ENCODE assay signal across 29 cellular contexts in the genomic region with DNA sequence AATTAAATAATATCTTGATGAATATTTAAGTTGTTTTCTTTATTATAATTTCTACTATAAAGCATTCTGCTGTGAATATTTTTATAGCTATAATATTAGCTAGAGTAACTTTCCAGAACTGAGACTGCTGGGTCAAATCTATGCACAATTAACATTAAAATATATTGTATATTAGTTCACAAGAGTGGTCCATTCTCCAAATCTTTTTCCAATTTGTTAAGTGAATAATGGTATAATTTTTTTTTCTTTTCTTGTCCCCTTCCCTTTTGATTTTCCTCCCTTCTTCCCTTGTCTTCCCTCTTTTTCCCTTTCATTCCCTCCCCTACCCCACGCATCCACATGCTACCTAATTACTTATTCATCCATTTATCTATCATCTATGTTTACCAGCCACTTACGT.
"Had no signal": no experiment of that assay in that cellular context is flagged by ENCODE, and none has a peak within 500 bp of the region (broad histone marks: within the 10 kb centered on the region; RNA-seq: fewer than 3 reads in every experiment).

No MANE protein-coding gene starts in this region.

- H3K4me3 ChIP-seq: stomach, suprapubic skin, testis, thoracic aorta, thyroid gland, tibial artery, tibial nerve, transverse colon, upper lobe of left lung, upper lobe of right lung, uterus, vagina had no signal

- H3K4me3 Mint-ChIP-seq: stimulated activated effector memory CD8-positive, alpha-beta T cell treated with anti-CD3 and anti-CD28 coated beads, Interleukin-12 subunit alpha, Interleukin-12 subunit beta, amount 100 ng/mL, for 72 hours; stimulated activated memory B cell treated with anti-CD40 and anti-IgM and Interleukin-4, amounts not matched to agents 10 μg/mL and 1 μg/mL and 100 μg/mL, for 72 hours; stimulated activated naive B cell treated with anti-CD40 and anti-IgM and Interleukin-4, amounts not matched to agents 10 μg/mL and 1 μg/mL and 100 μg/mL, for 72 hours; stimulated activated naive CD8-positive, alpha-beta T cell treated with anti-CD3 and anti-CD28 coated beads, Interleukin-15, amount 100 ng/mL, for 72 hours; stimulated activated naive CD8-positive, alpha-beta T cell treated with anti-CD3 and anti-CD28 coated beads, Interleukin-15, Interleukin-2, amounts not matched to agents 100 ng/mL and 50 ng/mL, for 24 hours; type B pancreatic cell had no signal

- ATAC-seq: stimulated activated effector memory CD8-positive, alpha-beta T cell treated with anti-CD3 and anti-CD28 coated beads, Interleukin-12 subunit alpha, Interleukin-12 subunit beta, amount 100 ng/mL, for 72 hours; stimulated activated memory B cell treated with anti-CD40 and anti-IgM and Interleukin-4, amounts not matched to agents 10 μg/mL and 1 μg/mL and 100 μg/mL, for 72 hours; stimulated activated naive B cell treated with anti-CD40 and anti-IgM and Interleukin-4, amounts not matched to agents 10 μg/mL and 1 μg/mL and 100 μg/mL, for 72 hours; stimulated activated naive CD8-positive, alpha-beta T cell treated with anti-CD3 and anti-CD28 coated beads, Interleukin-15, amount 100 ng/mL, for 72 hours; stimulated activated naive CD8-positive, alpha-beta T cell treated with anti-CD3 and anti-CD28 coated beads, Interleukin-15, Interleukin-2, amounts not matched to agents 100 U/mL and 50 U/mL, for 24 hours; upper lobe of right lung had no signal

- H3K4me1 Mint-ChIP-seq: stimulated activated effector memory CD8-positive, alpha-beta T cell treated with anti-CD3 and anti-CD28 coated beads, Interleukin-12 subunit alpha, Interleukin-12 subunit beta, amount 100 ng/mL, for 72 hours; stimulated activated memory B cell treated with anti-CD40 and anti-IgM and Interleukin-4, amounts not matched to agents 10 μg/mL and 1 μg/mL and 100 μg/mL, for 72 hours; stimulated activated naive B cell treated with anti-CD40 and anti-IgM and Interleukin-4, amounts not matched to agents 10 μg/mL and 1 μg/mL and 100 μg/mL, for 72 hours; stimulated activated naive CD8-positive, alpha-beta T cell treated with anti-CD3 and anti-CD28 coated beads, Interleukin-15, amount 100 ng/mL, for 72 hours had no signal

- H3K36me3 Mint-ChIP-seq: stimulated activated effector memory CD8-positive, alpha-beta T cell treated with anti-CD3 and anti-CD28 coated beads, Interleukin-12 subunit alpha, Interleukin-12 subunit beta, amount 100 ng/mL, for 72 hours; stimulated activated memory B cell treated with anti-CD40 and anti-IgM and Interleukin-4, amounts not matched to agents 10 μg/mL and 1 μg/mL and 100 μg/mL, for 72 hours; stimulated activated naive B cell treated with anti-CD40 and anti-IgM and Interleukin-4, amounts not matched to agents 10 μg/mL and 1 μg/mL and 100 μg/mL, for 72 hours; type B pancreatic cell had no signal

- H3K27ac Mint-ChIP-seq: stimulated activated effector memory CD8-positive, alpha-beta T cell treated with anti-CD3 and anti-CD28 coated beads, Interleukin-12 subunit alpha, Interleukin-12 subunit beta, amount 100 ng/mL, for 72 hours; stimulated activated memory B cell treated with anti-CD40 and anti-IgM and Interleukin-4, amounts not matched to agents 10 μg/mL and 1 μg/mL and 100 μg/mL, for 72 hours; stimulated activated naive B cell treated with anti-CD40 and anti-IgM and Interleukin-4, amounts not matched to agents 10 μg/mL and 1 μg/mL and 100 μg/mL, for 72 hours; stimulated activated naive CD8-positive, alpha-beta T cell treated with anti-CD3 and anti-CD28 coated beads, Interleukin-15, amount 100 ng/mL, for 72 hours; stimulated activated naive CD8-positive, alpha-beta T cell treated with anti-CD3 and anti-CD28 coated beads, Interleukin-15, Interleukin-2, amounts not matched to agents 100 ng/mL and 50 ng/mL, for 24 hours; type B pancreatic cell had no signal

- H3K36me3 ChIP-seq: stomach, suprapubic skin, thoracic aorta, thyroid gland, tibial artery, tibial nerve, transverse colon, upper lobe of left lung, upper lobe of right lung, uterus, vagina had no signal

- H3K9me3 ChIP-seq: stomach, suprapubic skin, testis, thoracic aorta, thyroid gland, tibial artery, tibial nerve, transverse colon, upper lobe of left lung, upper lobe of right lung, uterus, vagina had no signal

- H3K27ac ChIP-seq: stomach, suprapubic skin, testis, thoracic aorta, thyroid gland, tibial artery, tibial nerve, transverse colon, upper lobe of left lung, upper lobe of right lung, uterus, vagina had no signal

- H3K9me3 Mint-ChIP-seq: stimulated activated memory B cell treated with anti-CD40 and anti-IgM and Interleukin-4, amounts not matched to agents 10 μg/mL and 1 μg/mL and 100 μg/mL, for 72 hours; stimulated activated naive B cell treated with anti-CD40 and anti-IgM and Interleukin-4, amounts not matched to agents 10 μg/mL and 1 μg/mL and 100 μg/mL, for 72 hours; stimulated activated naive CD8-positive, alpha-beta T cell treated with anti-CD3 and anti-CD28 coated beads, Interleukin-15, amount 100 ng/mL, for 72 hours; stimulated activated naive CD8-positive, alpha-beta T cell treated with anti-CD3 and anti-CD28 coated beads, Interleukin-15, Interleukin-2, amounts not matched to agents 100 ng/mL and 50 ng/mL, for 24 hours; type B pancreatic cell had no signal

- DNase-seq: stimulated activated CD4-positive, alpha-beta T cell treated with anti-CD3 and anti-CD28 coated beads, Interleukin-2, amount 100 ng/mL, for 48 hours; stimulated activated CD4-positive, alpha-beta T cell treated with anti-CD3 and anti-CD28 coated beads, Interleukin-4, amount 100 ng/mL, for 1 hour; stimulated activated CD4-positive, alpha-beta T cell treated with anti-CD3 and anti-CD28 coated beads, Interleukin-4, amount 100 ng/mL, for 24 hours; stimulated activated CD4-positive, alpha-beta T cell treated with anti-CD3 and anti-CD28 coated beads, Interleukin-4, amount 100 ng/mL, for 4 hours; stimulated activated CD8-positive, alpha-beta memory T cell treated with anti-CD3 and anti-CD28 coated beads, Interleukin-4, amount 100 ng/mL, for 48 hours; stimulated activated naive B cell treated with anti-CD40 and anti-IgM and Interleukin-4, amounts not matched to agents 10 μg/mL and 1 μg/mL and 100 μg/mL, for 72 hours; stimulated activated naive CD4-positive, alpha-beta T cell; stimulated activated naive CD4-positive, alpha-beta T cell treated with Interleukin-2 at 50 U/mL for 16 hours; stimulated activated naive CD8-positive, alpha-beta T cell treated with anti-CD3 and anti-CD28 coated beads, Interleukin-15, amount 100 ng/mL, for 72 hours; stimulated activated naive CD8-positive, alpha-beta T cell treated with anti-CD3 and anti-CD28 coated beads, Interleukin-15, Interleukin-2, amounts not matched to agents 100 U/mL and 50 U/mL, for 24 hours; stomach; substantia nigra; testis; thyroid gland; tibial artery; transverse colon; trophoblast cell; upper lobe of left lung; upper lobe of right lung; uterus had no signal

- H3K27me3 ChIP-seq: stomach, suprapubic skin, testis, thyroid gland, tibial artery, tibial nerve, transverse colon, upper lobe of left lung, upper lobe of right lung, uterus, vagina had no signal

- H3K4me1 ChIP-seq: stomach, suprapubic skin, testis, thyroid gland, upper lobe of left lung, upper lobe of right lung, uterus, vagina had no signal

- FAIRE-seq: urothelium cell line had no signal

- H3K27me3 Mint-ChIP-seq: stimulated activated memory B cell treated with anti-CD40 and anti-IgM and Interleukin-4, amounts not matched to agents 10 μg/mL and 1 μg/mL and 100 μg/mL, for 72 hours; stimulated activated naive B cell treated with anti-CD40 and anti-IgM and Interleukin-4, amounts not matched to agents 10 μg/mL and 1 μg/mL and 100 μg/mL, for 72 hours; stimulated activated naive CD8-positive, alpha-beta T cell treated with anti-CD3 and anti-CD28 coated beads, Interleukin-15, amount 100 ng/mL, for 72 hours; stimulated activated naive CD8-positive, alpha-beta T cell treated with anti-CD3 and anti-CD28 coated beads, Interleukin-15, Interleukin-2, amounts not matched to agents 100 ng/mL and 50 ng/mL, for 24 hours had no signal
